15 cellular contexts compared by ENCODE assay signal in genomic region chr11:128298271-128298670, GRCh38.
DNase-seq lines count a peak whose midpoint lies in the region; ATAC-seq and TF ChIP-seq lines count a peak whose summit lies in the region.
"Had no signal": no experiment of that assay in that cellular context is flagged by ENCODE, and none has a peak within 500 bp of the region (broad histone marks: within the 10 kb centered on the region; RNA-seq: fewer than 3 reads in every experiment).

No MANE protein-coding gene starts in this region.

- H3K36me3 Mint-ChIP-seq in activated CD8-positive, alpha-beta T cell treated with anti-CD3 and anti-CD28 coated beads, Interleukin-2, amount 10 ng/mL, durations not matched to agents 7 days and 5 days (ENCODE audit: low read depth) = peaks cover 45% of the 10 kb centered on the region
- no peaks in the 10 kb centered on the region for H3K36me3 Mint-ChIP-seq in natural killer cell

- ATAC-seq in Right ventricle myocardium superior (ENCODE audit: poor library complexity) = no peak
- no peak for ATAC-seq in activated CD8-positive, alpha-beta T cell treated with anti-CD3 and anti-CD28 coated beads, Interleukin-2, amount 10 ng/mL, durations not matched to agents 7 days and 5 days
- no peak for ATAC-seq in natural killer cell
- ATAC-seq in HG02763 (IDR thresholded peaks at IDR 0.05; ENCODE audit: unreplicated experiment) = no peak

- no peaks in the 10 kb centered on the region for H3K36me3 ChIP-seq in left ventricle myocardium inferior
- H3K36me3 ChIP-seq: BLaER1, WERI-Rb-1 had no signal

- peaks cover 84% of the 10 kb centered on the region for H3K4me1 Mint-ChIP-seq in activated CD8-positive, alpha-beta T cell treated with anti-CD3 and anti-CD28 coated beads, Interleukin-2, amount 10 ng/mL, durations not matched to agents 7 days and 5 days (ENCODE audit: low read depth)
- peaks cover 76 to 86% of the 10 kb centered on the region in 2 donors for H3K4me1 Mint-ChIP-seq in natural killer cell

- CTCF ChIA-PET in activated CD8-positive, alpha-beta T cell treated with anti-CD3 and anti-CD28 coated beads, Interleukin-2, amount 10 ng/mL, durations not matched to agents 7 days and 5 days (lab: Charles Lee) = interaction anchor here (1.0 to 1.9 kb wide), 8 partner anchors 23 to 532 kb away, joined by 3 to 9 read pairs (median 4); no protein-coding TSS in a partner anchor

- no peak overlapping the region for H3K4me3 Mint-ChIP-seq in activated CD8-positive, alpha-beta T cell treated with anti-CD3 and anti-CD28 coated beads, Interleukin-2, amount 10 ng/mL, durations not matched to agents 7 days and 5 days
- peak overlapping the region; percentile 70 for H3K4me3 Mint-ChIP-seq in natural killer cell

- H3K4me1 ChIP-seq in left ventricle myocardium inferior = peaks cover 62% of the 10 kb centered on the region
- H3K4me1 ChIP-seq: BLaER1 had no signal

- H3K27me3 Mint-ChIP-seq in activated CD8-positive, alpha-beta T cell treated with anti-CD3 and anti-CD28 coated beads, Interleukin-2, amount 10 ng/mL, durations not matched to agents 7 days and 5 days (ENCODE audit: low read depth) = no peaks in the 10 kb centered on the region
- H3K27me3 Mint-ChIP-seq in natural killer cell (ENCODE audit: low read depth in 2 of 2) = no peaks in the 10 kb centered on the region

- peaks cover 17% of the 10 kb centered on the region for H3K9me3 Mint-ChIP-seq in activated CD8-positive, alpha-beta T cell treated with anti-CD3 and anti-CD28 coated beads, Interleukin-2, amount 10 ng/mL, durations not matched to agents 7 days and 5 days (ENCODE audit: insufficient read depth)
- no peaks in the 10 kb centered on the region for H3K9me3 Mint-ChIP-seq in natural killer cell

- intact Hi-C loops in left ventricle myocardium inferior (cut with micrococcal nuclease) (loop anchor here (10.0 kb wide), 1 partner anchor 257 kb away; no protein-coding TSS in a partner anchor), Right ventricle myocardium superior (cut with DNase I) (loop anchor here (10.0 kb wide), 2 partner anchors 167 to 257 kb away; no protein-coding TSS in a partner anchor), natural killer cell (cut with micrococcal nuclease) (loop anchor here (10.0 kb wide), 1 partner anchor 537 kb away; no protein-coding TSS in a partner anchor)

- H3K27me3 ChIP-seq in left ventricle myocardium inferior (ENCODE audit: low read depth) = no peaks in the 10 kb centered on the region
- H3K27me3 ChIP-seq: BLaER1 had no signal

- H3K4me3 ChIP-seq in left ventricle myocardium inferior = no peak overlapping the region
- H3K4me3 ChIP-seq: BLaER1 had no signal

- peak overlapping the region; percentile 79 for H3K27ac ChIP-seq in left ventricle myocardium inferior (replicated peaks)
- H3K27ac ChIP-seq: BLaER1 had no signal

- POLR2A ChIA-PET in activated CD8-positive, alpha-beta T cell treated with anti-CD3 and anti-CD28 coated beads, Interleukin-2, amount 10 ng/mL, durations not matched to agents 7 days and 5 days (lab: Charles Lee) = interaction anchor here (0.9 to 8.5 kb wide), 10 partner anchors 8 to 326 kb away, joined by 3 to 184 read pairs (median 4); no protein-coding TSS in a partner anchor

- peak overlapping the region; percentile 86 for H3K27ac Mint-ChIP-seq in activated CD8-positive, alpha-beta T cell treated with anti-CD3 and anti-CD28 coated beads, Interleukin-2, amount 10 ng/mL, durations not matched to agents 7 days and 5 days
- H3K27ac Mint-ChIP-seq in natural killer cell = peak overlapping the region; percentile 96 to 99

- H3K9me3 ChIP-seq in left ventricle myocardium inferior (replicated peaks) = no peaks in the 10 kb centered on the region
- H3K9me3 ChIP-seq: BLaER1 had no signal

- DNase-seq in left ventricle myocardium inferior (no peak), Right ventricle myocardium superior (no peak), natural killer cell (no peak), epidermal melanocyte (ENCODE audit: insufficient read length, low spot score) (no peak), SW480 (ENCODE audit: low spot score) (no peak), HK-2 (ENCODE audit: unreplicated experiment) (no peak)
- no peak for DNase-seq in activated CD8-positive, alpha-beta T cell treated with anti-CD3 and anti-CD28 coated beads, Interleukin-2, amount 10 ng/mL, durations not matched to agents 7 days and 5 days
- DNase-seq: activated effector memory CD4-positive, alpha-beta T cell treated with anti-CD3 and anti-CD28 coated beads, Interleukin-2, amount 50 U/mL, for 16 hours; kidney glomerular epithelial cell; MM.1S; NCI-H446; SHP77 treated with DMSO at 0.1 percent for 48 hours; WERI-Rb-1 had no signal

- no peak for TF ChIP-seq CTCF in left ventricle myocardium inferior (IDR thresholded peaks at IDR 0.05; ENCODE audit: borderline replicate concordance)
- TF ChIP-seq CTCF in natural killer cell (IDR thresholded peaks at IDR 0.05) = no peak
